In the genomic region with DNA sequence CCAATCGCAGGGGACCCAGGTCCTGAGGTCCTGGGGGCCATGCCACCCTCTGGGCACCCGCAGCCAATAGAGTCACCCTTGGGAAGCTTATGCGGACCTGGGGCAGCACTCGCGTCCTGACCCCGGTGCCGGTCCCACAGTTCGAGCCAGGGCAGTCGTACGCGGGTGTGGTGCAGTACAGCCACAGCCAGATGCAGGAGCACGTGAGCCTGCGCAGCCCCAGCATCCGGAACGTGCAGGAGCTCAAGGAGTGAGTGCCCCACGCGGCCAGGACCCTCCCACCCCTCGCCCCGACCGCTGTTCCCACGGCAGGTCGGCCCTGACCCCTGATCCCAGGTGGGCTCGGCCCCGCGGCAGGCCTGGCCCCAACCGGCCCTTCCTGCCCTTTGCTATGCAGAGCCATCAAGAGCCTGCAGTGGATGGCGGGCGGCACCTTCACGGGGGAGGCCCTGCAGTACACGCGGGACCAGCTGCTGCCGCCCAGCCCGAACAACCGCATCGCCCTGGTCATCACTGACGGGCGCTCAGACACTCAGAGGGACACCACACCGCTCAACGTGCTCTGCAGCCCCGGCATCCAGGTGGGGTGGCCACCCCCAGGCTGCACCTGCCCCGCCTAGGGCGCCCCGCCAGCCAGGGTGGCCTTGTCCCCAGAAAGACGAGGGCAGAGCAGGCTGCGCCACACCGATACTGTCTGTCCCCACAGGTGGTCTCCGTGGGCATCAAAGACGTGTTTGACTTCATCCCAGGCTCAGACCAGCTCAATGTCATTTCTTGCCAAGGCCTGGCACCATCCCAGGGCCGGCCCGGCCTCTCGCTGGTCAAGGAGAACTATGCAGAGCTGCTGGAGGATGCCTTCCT, we compare ENCODE assay signal across 2 cellular contexts.
TF ChIP-seq lines count a peak whose summit lies in the region.

No MANE protein-coding gene starts in this region.

TF ChIP-seq in SK-N-SH, 30 proteins besides CTCF, POLR2A, EP300 and RAD21 (continued from another document):
- no peak for TF ChIP-seq ZBTB33 (IDR thresholded peaks at IDR 0.05; ENCODE audit: borderline replicate concordance, low read depth)
- no peak for TF ChIP-seq IRF3 (IDR thresholded peaks at IDR 0.05; ENCODE audit: low read depth, low read length)
- no peak for TF ChIP-seq RXRA (IDR thresholded peaks at IDR 0.05; ENCODE audit: borderline replicate concordance, low read depth)
- no peak for TF ChIP-seq GATA2 (CRISPR knock-in tag; IDR thresholded peaks at IDR 0.05)
- no peak for TF ChIP-seq MXI1 (IDR thresholded peaks at IDR 0.05; ENCODE audit: low read depth, low read length)
- no peak for TF ChIP-seq TEAD4 (IDR thresholded peaks at IDR 0.05; ENCODE audit: borderline replicate concordance, insufficient read depth)
- TF ChIP-seq MEF2A (IDR thresholded peaks at IDR 0.05; ENCODE audit: borderline replicate concordance, low read depth), result no peak
- no peak for TF ChIP-seq USF2 (IDR thresholded peaks at IDR 0.05; ENCODE audit: borderline replicate concordance, low read depth, low read length)
- no peak for TF ChIP-seq MAX (IDR thresholded peaks at IDR 0.05; ENCODE audit: low read depth)
- TF ChIP-seq FOSL2 (IDR thresholded peaks at IDR 0.05; ENCODE audit: borderline replicate concordance, low read depth), result no peak
- TF ChIP-seq FOXM1 (IDR thresholded peaks at IDR 0.05; ENCODE audit: low read depth), result no peak

TF ChIP-seq in SK-N-SH treated with all-trans-retinoic acid at 6 μM for 48 hours, 23 proteins besides CTCF, POLR2A, EP300 and RAD21 (continued from another document):
- TF ChIP-seq, protein P1, sequence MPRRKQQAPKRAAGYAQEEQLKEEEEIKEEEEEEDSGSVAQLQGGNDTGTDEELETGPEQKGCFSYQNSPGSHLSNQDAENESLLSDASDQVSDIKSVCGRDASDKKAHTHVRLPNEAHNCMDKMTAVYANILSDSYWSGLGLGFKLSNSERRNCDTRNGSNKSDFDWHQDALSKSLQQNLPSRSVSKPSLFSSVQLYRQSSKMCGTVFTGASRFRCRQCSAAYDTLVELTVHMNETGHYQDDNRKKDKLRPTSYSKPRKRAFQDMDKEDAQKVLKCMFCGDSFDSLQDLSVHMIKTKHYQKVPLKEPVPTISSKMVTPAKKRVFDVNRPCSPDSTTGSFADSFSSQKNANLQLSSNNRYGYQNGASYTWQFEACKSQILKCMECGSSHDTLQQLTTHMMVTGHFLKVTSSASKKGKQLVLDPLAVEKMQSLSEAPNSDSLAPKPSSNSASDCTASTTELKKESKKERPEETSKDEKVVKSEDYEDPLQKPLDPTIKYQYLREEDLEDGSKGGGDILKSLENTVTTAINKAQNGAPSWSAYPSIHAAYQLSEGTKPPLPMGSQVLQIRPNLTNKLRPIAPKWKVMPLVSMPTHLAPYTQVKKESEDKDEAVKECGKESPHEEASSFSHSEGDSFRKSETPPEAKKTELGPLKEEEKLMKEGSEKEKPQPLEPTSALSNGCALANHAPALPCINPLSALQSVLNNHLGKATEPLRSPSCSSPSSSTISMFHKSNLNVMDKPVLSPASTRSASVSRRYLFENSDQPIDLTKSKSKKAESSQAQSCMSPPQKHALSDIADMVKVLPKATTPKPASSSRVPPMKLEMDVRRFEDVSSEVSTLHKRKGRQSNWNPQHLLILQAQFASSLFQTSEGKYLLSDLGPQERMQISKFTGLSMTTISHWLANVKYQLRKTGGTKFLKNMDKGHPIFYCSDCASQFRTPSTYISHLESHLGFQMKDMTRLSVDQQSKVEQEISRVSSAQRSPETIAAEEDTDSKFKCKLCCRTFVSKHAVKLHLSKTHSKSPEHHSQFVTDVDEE (CRISPR knock-in tag; IDR thresholded peaks at IDR 0.05), result no peak
- TF ChIP-seq ZFP30 (CRISPR knock-in tag; IDR thresholded peaks at IDR 0.05), result no peak
- no peak for TF ChIP-seq PPARA (CRISPR knock-in tag; IDR thresholded peaks at IDR 0.05; ENCODE audit: borderline replicate concordance)
- TF ChIP-seq SNAI2 (CRISPR knock-in tag; IDR thresholded peaks at IDR 0.05), result no peak
- no peak for TF ChIP-seq BACH2 (CRISPR knock-in tag; IDR thresholded peaks at IDR 0.05; ENCODE audit: borderline replicate concordance)
- TF ChIP-seq TOX (CRISPR knock-in tag; IDR thresholded peaks at IDR 0.05; ENCODE audit: borderline replicate concordance), result no peak
- TF ChIP-seq, protein P2, sequence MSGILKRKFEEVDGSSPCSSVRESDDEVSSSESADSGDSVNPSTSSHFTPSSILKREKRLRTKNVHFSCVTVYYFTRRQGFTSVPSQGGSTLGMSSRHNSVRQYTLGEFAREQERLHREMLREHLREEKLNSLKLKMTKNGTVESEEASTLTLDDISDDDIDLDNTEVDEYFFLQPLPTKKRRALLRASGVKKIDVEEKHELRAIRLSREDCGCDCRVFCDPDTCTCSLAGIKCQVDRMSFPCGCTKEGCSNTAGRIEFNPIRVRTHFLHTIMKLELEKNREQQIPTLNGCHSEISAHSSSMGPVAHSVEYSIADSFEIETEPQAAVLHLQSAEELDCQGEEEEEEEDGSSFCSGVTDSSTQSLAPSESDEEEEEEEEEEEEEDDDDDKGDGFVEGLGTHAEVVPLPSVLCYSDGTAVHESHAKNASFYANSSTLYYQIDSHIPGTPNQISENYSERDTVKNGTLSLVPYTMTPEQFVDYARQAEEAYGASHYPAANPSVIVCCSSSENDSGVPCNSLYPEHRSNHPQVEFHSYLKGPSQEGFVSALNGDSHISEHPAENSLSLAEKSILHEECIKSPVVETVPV (CRISPR knock-in tag; IDR thresholded peaks at IDR 0.05), result no peak
- no peak for TF ChIP-seq ZNF565 (CRISPR knock-in tag; conservative IDR thresholded peaks at IDR 0.05; ENCODE audit: low read depth)
- TF ChIP-seq, protein P3, sequence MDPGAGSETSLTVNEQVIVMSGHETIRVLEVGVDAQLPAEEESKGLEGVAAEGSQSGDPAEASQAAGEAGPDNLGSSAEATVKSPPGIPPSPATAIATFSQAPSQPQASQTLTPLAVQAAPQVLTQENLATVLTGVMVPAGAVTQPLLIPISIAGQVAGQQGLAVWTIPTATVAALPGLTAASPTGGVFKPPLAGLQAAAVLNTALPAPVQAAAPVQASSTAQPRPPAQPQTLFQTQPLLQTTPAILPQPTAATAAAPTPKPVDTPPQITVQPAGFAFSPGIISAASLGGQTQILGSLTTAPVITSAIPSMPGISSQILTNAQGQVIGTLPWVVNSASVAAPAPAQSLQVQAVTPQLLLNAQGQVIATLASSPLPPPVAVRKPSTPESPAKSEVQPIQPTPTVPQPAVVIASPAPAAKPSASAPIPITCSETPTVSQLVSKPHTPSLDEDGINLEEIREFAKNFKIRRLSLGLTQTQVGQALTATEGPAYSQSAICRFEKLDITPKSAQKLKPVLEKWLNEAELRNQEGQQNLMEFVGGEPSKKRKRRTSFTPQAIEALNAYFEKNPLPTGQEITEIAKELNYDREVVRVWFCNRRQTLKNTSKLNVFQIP (CRISPR knock-in tag; IDR thresholded peaks at IDR 0.05; ENCODE audit: borderline replicate concordance, low read depth), result no peak
- no peak for TF ChIP-seq CREB5 (CRISPR knock-in tag; IDR thresholded peaks at IDR 0.05; ENCODE audit: low read depth)
- TF ChIP-seq ESRRG (CRISPR knock-in tag; IDR thresholded peaks at IDR 0.05), result no peak
- TF ChIP-seq ARNTL (CRISPR knock-in tag; IDR thresholded peaks at IDR 0.05; ENCODE audit: borderline replicate concordance, low read depth), result no peak
- TF ChIP-seq ZNF70 (CRISPR knock-in tag; IDR thresholded peaks at IDR 0.05), result no peak
- TF ChIP-seq TCF4 (CRISPR knock-in tag; IDR thresholded peaks at IDR 0.05; ENCODE audit: borderline replicate concordance), result no peak
- no peak for TF ChIP-seq ZNF8 (CRISPR knock-in tag; IDR thresholded peaks at IDR 0.05)
- no peak for TF ChIP-seq ZFP3 (CRISPR knock-in tag; IDR thresholded peaks at IDR 0.05)
TF ChIP-seq in SK-N-SH treated with all-trans-retinoic acid at 6 μM for 48 hours: peak in this region for 0.
